Comparison of ENCODE assay signal across 11 cellular contexts in the genomic region with DNA sequence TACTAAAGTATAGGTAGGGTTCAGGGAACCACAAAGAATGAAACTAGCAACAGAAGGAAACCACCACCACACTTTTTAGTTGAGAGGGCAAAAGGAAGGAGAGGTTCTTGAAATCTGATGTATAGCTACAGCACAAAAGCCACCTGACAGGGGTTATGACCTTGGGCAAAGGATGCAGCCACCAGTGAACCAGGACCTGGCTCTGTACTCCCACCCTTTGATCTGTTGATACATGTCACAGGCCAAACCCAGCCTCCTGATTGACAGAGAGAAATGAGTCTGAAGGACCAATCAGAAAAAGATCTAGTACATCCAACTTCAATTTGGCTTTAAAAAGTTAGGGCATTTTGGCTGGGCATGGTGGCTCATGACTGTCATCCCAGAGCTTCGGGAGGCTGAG.
"Had no signal": no experiment of that assay in that cellular context is flagged by ENCODE, and none has a peak within 500 bp of the region (broad histone marks: within the 10 kb centered on the region; RNA-seq: fewer than 3 reads in every experiment).

No MANE protein-coding gene starts in this region.

- H3K4me3 ChIP-seq: adrenal gland, esophagus squamous epithelium, sigmoid colon, testis, upper lobe of right lung had no signal

- H3K4me1 ChIP-seq: adrenal gland, sigmoid colon, testis had no signal

- H3K9me3 ChIP-seq: adrenal gland, esophagus squamous epithelium, sigmoid colon, testis, upper lobe of right lung had no signal

- H3K27ac ChIP-seq: adrenal gland, esophagus squamous epithelium, sigmoid colon, testis, upper lobe of right lung had no signal

- DNase-seq: activated CD4-positive, alpha-beta T cell treated with anti-CD3 and anti-CD28 coated beads, Interleukin-2, amount 50 U/mL, for 48 hours; activated effector memory CD4-positive, alpha-beta T cell treated with anti-CD3 and anti-CD28 coated beads, Interleukin-2, amount 50 U/mL, for 16 hours; esophagus squamous epithelium; foreskin fibroblast; glutamatergic neuron; sigmoid colon; stimulated activated CD4-positive, alpha-beta T cell treated with anti-CD3 and anti-CD28 coated beads, Interleukin-2, amount 100 ng/mL, for 24 hours; stimulated activated naive CD4-positive, alpha-beta T cell treated with Interleukin-2 at 50 U/mL for 16 hours; testis had no signal

- ATAC-seq: upper lobe of right lung had no signal

- H3K27me3 ChIP-seq: adrenal gland, esophagus squamous epithelium, sigmoid colon, testis, upper lobe of right lung had no signal

- H3K36me3 ChIP-seq: adrenal gland, esophagus squamous epithelium, sigmoid colon, upper lobe of right lung had no signal
